ENCODE assay signal across 14 cellular contexts in genomic region chr7:137755438-137755837, GRCh38.
DNase-seq lines count a peak whose midpoint lies in the region; ATAC-seq and TF ChIP-seq lines count a peak whose summit lies in the region.
"Had no signal": no experiment of that assay in that cellular context is flagged by ENCODE, and none has a peak within 500 bp of the region (broad histone marks: within the 10 kb centered on the region; RNA-seq: fewer than 3 reads in every experiment).

No MANE protein-coding gene starts in this region.

- no peak for ATAC-seq in GM21825 (IDR thresholded peaks at IDR 0.05; ENCODE audit: unreplicated experiment)
- no peak for ATAC-seq in Right ventricle myocardium inferior
- ATAC-seq in GM19328 (IDR thresholded peaks at IDR 0.05; ENCODE audit: unreplicated experiment), result no peak
- ATAC-seq in WTC11, result no peak
- ATAC-seq: HepG2, PC-3 had no signal

- H3K4me1 Mint-ChIP-seq in nephron progenitor cell, result peaks cover 63% of the 10 kb centered on the region
- H3K4me1 Mint-ChIP-seq in WTC11, result peaks cover 47% of the 10 kb centered on the region

- POLR2A ChIA-PET in WTC11 (lab: Charles Lee), result no interaction called here

- H4K20me1 ChIP-seq in GM23248 (ENCODE audit: insufficient read depth), result no peaks in the 10 kb centered on the region

- H3K27me3 ChIP-seq in GM23248 (replicated peaks; ENCODE audit: insufficient read depth), result no peaks in the 10 kb centered on the region

- H3K9me3 ChIP-seq in GM23248 (ENCODE audit: low read depth), result no peaks in the 10 kb centered on the region

- peaks cover 9% of the 10 kb centered on the region for H3K27me3 Mint-ChIP-seq in nephron progenitor cell (ENCODE audit: low read depth, poor library complexity)
- H3K27me3 Mint-ChIP-seq in WTC11 (ENCODE audit: low read depth), result no peaks in the 10 kb centered on the region

- H3K9me3 Mint-ChIP-seq in nephron progenitor cell (peaks cover 5% of the 10 kb centered on the region), WTC11 (no peaks in the 10 kb centered on the region)
- H3K9me3 Mint-ChIP-seq: H9 had no signal

- peaks cover 33% of the 10 kb centered on the region for H3F3A ChIP-seq in GM23248 (ENCODE audit: insufficient read depth)

- H3K4me2 ChIP-seq in GM23248 (ENCODE audit: unreplicated experiment), result peak overlapping the region; percentile 37

- peaks cover 42% of the 10 kb centered on the region for H3K4me1 ChIP-seq in GM23248 (ENCODE audit: insufficient read depth)

- CTCF ChIA-PET in WTC11 (lab: Charles Lee), result no interaction called here

- peaks cover 22% of the 10 kb centered on the region; the same call in 1 of the 2 replicates for H3K79me2 ChIP-seq in GM23248 (ENCODE audit: insufficient read depth)

- H3K27ac Mint-ChIP-seq in nephron progenitor cell, result peak overlapping the region; percentile 42
- H3K27ac Mint-ChIP-seq in WTC11, result no peak overlapping the region

- no peaks in the 10 kb centered on the region for H3K9me2 ChIP-seq in GM23248 (ENCODE audit: insufficient read depth)

- H3K4me3 ChIP-seq in GM23248, result 0 out of 2 replicates have a peak overlapping the region, but pooled peaks have one; percentile 1

- intact Hi-C loops in Right ventricle myocardium inferior (cut with DNase I), result no loop called here

- peak overlapping the region; percentile 51; the same call in 1 of the 2 replicates for H2AFZ ChIP-seq in GM23248

- no peaks in the 10 kb centered on the region for H3K36me3 ChIP-seq in GM23248 (ENCODE audit: low read depth)

- in situ Hi-C loops in Caki2 (cut with HindIII; ENCODE audit: low pct_unique_long_range_greater_than_20kb, low sequenced_read_pairs) (no loop called here), GM23248 (cut with MboI) (no loop called here)

- H3K9ac ChIP-seq in GM23248, result peak overlapping the region; percentile 63

- H3K36me3 Mint-ChIP-seq in nephron progenitor cell (ENCODE audit: low read depth) (no peaks in the 10 kb centered on the region), WTC11 (no peaks in the 10 kb centered on the region)

- TF ChIP-seq CTCF in nephron progenitor cell (IDR thresholded peaks at IDR 0.05) (no peak), WTC11 (IDR thresholded peaks at IDR 0.05) (no peak)

- DNase-seq in Caki2 (ENCODE audit: low read depth) (peak; percentile 12), GM23248 (no peak), SKM-1 treated with dmso at 0.1 percent for 144 hours (lab: John Stamatoyannopoulos, UW; ENCODE audit: unreplicated experiment) (peak; percentile 95), nephron progenitor cell (no peak), Right ventricle myocardium inferior (ENCODE audit: missing footprints) (no peak), WTC11 (ENCODE audit: low spot score) (no peak)
- DNase-seq: H9, Karpas-422, NCI-H2107, NCI-H446, PC-3 had no signal

- peak overlapping the region; percentile 79 for H3K27ac ChIP-seq in GM23248

- WGBS in GM23248 (ENCODE audit: low coverage in 1 of 2, low lambda C conversion rate in 2 of 2, missing lambda C conversion rate in 2 of 2), 2 experiments, result 78 to 83% methylated on average over 4 of the region's 4 CpGs

- peak overlapping the region; percentile 32 for H3K4me3 Mint-ChIP-seq in nephron progenitor cell
- no peak overlapping the region for H3K4me3 Mint-ChIP-seq in WTC11
- H3K4me3 Mint-ChIP-seq: H9 had no signal

TF ChIP-seq in WTC11, 78 proteins besides CTCF, POLR2A, EP300 and RAD21:
- TF ChIP-seq FOXK1 (CRISPR knock-in tag; IDR thresholded peaks at IDR 0.05), result no peak

Comparison
In these comparisons a context has a peak if more than half of its experiments do, and no peak if none do; other contexts are left out.
1. DNase-seq: peak in Caki2 (single experiment) and SKM-1 treated with dmso at 0.1 percent for 144 hours (single experiment); none in GM23248 (single experiment), nephron progenitor cell (single experiment), Right ventricle myocardium inferior (single experiment) and WTC11 (single experiment).